In the genomic region with DNA sequence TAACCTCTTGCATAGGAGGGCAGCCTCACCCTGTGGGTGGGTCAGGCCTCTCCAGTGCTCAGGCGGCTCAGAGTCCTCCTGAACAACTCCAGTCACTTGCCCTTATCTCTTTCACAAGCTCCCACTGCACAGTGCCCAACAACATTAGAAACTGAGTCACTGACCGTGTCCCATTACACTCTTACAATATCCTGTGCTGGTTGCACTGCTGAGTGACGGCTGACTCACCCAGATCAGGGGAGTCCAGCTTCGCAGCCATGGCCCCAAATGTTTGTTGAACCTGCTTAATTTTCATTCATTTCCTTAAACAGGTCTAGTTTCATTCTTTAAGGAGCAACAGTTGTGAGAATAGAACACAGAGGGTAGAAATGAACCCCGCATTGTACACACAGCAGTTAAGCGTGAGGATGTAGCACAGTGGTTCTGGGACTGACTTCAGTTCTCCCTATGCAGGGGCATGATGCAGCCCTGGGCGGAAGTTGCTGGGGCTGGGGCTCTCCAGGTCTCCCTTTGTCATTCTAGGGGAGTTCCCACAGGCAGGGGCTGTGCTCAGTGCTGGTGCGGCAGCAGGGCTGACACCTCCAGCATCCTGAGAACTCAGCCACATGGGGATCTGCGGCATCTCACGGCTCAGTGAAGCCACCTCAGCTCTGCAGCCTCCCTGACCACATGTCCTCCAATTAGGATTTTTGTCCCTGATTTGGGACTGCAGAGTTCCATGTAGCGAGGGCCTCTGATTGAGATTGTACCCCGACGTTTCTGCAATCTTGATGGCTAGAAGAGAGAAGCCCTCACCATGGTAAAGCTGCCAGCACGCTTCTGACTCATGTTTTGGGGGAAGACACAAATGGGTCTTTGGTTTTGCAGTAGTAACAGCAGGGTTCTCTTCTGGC, we compare ENCODE assay signal across 1 cellular context.
TF ChIP-seq lines count a peak whose summit lies in the region.

No MANE protein-coding gene starts in this region.

TF ChIP-seq in GM12878, 131 proteins besides CTCF, POLR2A, EP300 and RAD21 (continued from another document and continues in another):
- TF ChIP-seq, protein P1, sequence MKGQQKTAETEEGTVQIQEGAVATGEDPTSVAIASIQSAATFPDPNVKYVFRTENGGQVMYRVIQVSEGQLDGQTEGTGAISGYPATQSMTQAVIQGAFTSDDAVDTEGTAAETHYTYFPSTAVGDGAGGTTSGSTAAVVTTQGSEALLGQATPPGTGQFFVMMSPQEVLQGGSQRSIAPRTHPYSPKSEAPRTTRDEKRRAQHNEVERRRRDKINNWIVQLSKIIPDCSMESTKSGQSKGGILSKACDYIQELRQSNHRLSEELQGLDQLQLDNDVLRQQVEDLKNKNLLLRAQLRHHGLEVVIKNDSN (IDR thresholded peaks at IDR 0.05; ENCODE audit: borderline replicate concordance, extremely low read length, insufficient read depth, low read depth, low read length): no peak
- peak; percentile 65 to 76; a peak in 3 of 4 replicates for TF ChIP-seq BHLHE40 (IDR thresholded peaks at IDR 0.05; ENCODE audit: borderline replicate concordance in 1 of 2, low read depth in 2 of 2, low read length in 1 of 2)
- TF ChIP-seq MEF2B (IDR thresholded peaks at IDR 0.05; ENCODE audit: partially characterized antibody, poor library complexity, severe bottlenecking): peak; percentile 81
- TF ChIP-seq NR2C1 (IDR thresholded peaks at IDR 0.05): no peak
- peak; percentile 90 for TF ChIP-seq GATAD2B (conservative IDR thresholded peaks at IDR 0.05; ENCODE audit: low read depth)
- no peak for TF ChIP-seq LARP7 (IDR thresholded peaks at IDR 0.05)
- TF ChIP-seq BMI1 (IDR thresholded peaks at IDR 0.05; ENCODE audit: borderline replicate concordance): no peak
- TF ChIP-seq KAT2A (conservative IDR thresholded peaks at IDR 0.05; ENCODE audit: control insufficient read depth, low read depth, low read length): no peak
- TF ChIP-seq BCL3 (IDR thresholded peaks at IDR 0.05; ENCODE audit: borderline replicate concordance, insufficient read depth, low read depth, low read length, poor library complexity, severe bottlenecking): peak; percentile 88
- TF ChIP-seq SPI1 (IDR thresholded peaks at IDR 0.05; ENCODE audit: borderline replicate concordance, insufficient read depth, low read depth, low read length): peak; percentile 67; the same call in 1 of the 2 replicates
- 0 out of 2 replicates have a peak, but pooled peaks have one; percentile 33 for TF ChIP-seq MEF2A (IDR thresholded peaks at IDR 0.05; ENCODE audit: insufficient read depth, low read depth, low read length)
- peak; percentile 27; the same call in 1 of the 2 replicates for TF ChIP-seq ZNF207 (IDR thresholded peaks at IDR 0.05; ENCODE audit: borderline replicate concordance)
- no peak for TF ChIP-seq CHD2 (IDR thresholded peaks at IDR 0.05; ENCODE audit: borderline replicate concordance, low read depth, low read length)
- no peak; the same call in 1 of the 2 replicates for TF ChIP-seq RB1 (IDR thresholded peaks at IDR 0.05; ENCODE audit: borderline replicate concordance)
- TF ChIP-seq RBBP5 (conservative IDR thresholded peaks at IDR 0.05): no peak
- no peak for TF ChIP-seq SMAD5 (IDR thresholded peaks at IDR 0.05; ENCODE audit: low read depth)
- no peak; the same call in 1 of the 2 replicates for TF ChIP-seq MXI1 (IDR thresholded peaks at IDR 0.05; ENCODE audit: low read depth, low read length)
- TF ChIP-seq, protein P2, sequence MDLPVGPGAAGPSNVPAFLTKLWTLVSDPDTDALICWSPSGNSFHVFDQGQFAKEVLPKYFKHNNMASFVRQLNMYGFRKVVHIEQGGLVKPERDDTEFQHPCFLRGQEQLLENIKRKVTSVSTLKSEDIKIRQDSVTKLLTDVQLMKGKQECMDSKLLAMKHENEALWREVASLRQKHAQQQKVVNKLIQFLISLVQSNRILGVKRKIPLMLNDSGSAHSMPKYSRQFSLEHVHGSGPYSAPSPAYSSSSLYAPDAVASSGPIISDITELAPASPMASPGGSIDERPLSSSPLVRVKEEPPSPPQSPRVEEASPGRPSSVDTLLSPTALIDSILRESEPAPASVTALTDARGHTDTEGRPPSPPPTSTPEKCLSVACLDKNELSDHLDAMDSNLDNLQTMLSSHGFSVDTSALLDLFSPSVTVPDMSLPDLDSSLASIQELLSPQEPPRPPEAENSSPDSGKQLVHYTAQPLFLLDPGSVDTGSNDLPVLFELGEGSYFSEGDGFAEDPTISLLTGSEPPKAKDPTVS (IDR thresholded peaks at IDR 0.05; ENCODE audit: low read depth, low read length): no peak
- peak; percentile 89; the same call in 1 of the 2 replicates for TF ChIP-seq DPF2 (IDR thresholded peaks at IDR 0.05)
- TF ChIP-seq NR2F1 (conservative IDR thresholded peaks at IDR 0.05): peak; percentile 53
- TF ChIP-seq, protein P3, sequence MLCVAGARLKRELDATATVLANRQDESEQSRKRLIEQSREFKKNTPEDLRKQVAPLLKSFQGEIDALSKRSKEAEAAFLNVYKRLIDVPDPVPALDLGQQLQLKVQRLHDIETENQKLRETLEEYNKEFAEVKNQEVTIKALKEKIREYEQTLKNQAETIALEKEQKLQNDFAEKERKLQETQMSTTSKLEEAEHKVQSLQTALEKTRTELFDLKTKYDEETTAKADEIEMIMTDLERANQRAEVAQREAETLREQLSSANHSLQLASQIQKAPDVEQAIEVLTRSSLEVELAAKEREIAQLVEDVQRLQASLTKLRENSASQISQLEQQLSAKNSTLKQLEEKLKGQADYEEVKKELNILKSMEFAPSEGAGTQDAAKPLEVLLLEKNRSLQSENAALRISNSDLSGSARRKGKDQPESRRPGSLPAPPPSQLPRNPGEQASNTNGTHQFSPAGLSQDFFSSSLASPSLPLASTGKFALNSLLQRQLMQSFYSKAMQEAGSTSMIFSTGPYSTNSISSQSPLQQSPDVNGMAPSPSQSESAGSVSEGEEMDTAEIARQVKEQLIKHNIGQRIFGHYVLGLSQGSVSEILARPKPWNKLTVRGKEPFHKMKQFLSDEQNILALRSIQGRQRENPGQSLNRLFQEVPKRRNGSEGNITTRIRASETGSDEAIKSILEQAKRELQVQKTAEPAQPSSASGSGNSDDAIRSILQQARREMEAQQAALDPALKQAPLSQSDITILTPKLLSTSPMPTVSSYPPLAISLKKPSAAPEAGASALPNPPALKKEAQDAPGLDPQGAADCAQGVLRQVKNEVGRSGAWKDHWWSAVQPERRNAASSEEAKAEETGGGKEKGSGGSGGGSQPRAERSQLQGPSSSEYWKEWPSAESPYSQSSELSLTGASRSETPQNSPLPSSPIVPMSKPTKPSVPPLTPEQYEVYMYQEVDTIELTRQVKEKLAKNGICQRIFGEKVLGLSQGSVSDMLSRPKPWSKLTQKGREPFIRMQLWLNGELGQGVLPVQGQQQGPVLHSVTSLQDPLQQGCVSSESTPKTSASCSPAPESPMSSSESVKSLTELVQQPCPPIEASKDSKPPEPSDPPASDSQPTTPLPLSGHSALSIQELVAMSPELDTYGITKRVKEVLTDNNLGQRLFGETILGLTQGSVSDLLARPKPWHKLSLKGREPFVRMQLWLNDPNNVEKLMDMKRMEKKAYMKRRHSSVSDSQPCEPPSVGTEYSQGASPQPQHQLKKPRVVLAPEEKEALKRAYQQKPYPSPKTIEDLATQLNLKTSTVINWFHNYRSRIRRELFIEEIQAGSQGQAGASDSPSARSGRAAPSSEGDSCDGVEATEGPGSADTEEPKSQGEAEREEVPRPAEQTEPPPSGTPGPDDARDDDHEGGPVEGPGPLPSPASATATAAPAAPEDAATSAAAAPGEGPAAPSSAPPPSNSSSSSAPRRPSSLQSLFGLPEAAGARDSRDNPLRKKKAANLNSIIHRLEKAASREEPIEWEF (IDR thresholded peaks at IDR 0.05; ENCODE audit: insufficient replicate concordance, low read depth, low read length): no peak
- no peak for TF ChIP-seq STAT1 (conservative IDR thresholded peaks at IDR 0.05)
- TF ChIP-seq RUNX3 (IDR thresholded peaks at IDR 0.05; ENCODE audit: low read length): peak; percentile 90
- no peak for TF ChIP-seq POLR2AphosphoS2 (IDR thresholded peaks at IDR 0.05; ENCODE audit: low read depth, low read length)
- no peak; the same call in 1 of the 2 replicates for TF ChIP-seq BACH1 (IDR thresholded peaks at IDR 0.05; ENCODE audit: borderline replicate concordance)
- TF ChIP-seq MYC (IDR thresholded peaks at IDR 0.05; ENCODE audit: insufficient read depth, insufficient read length, insufficient replicate concordance, low read length, severe bottlenecking): no peak
- no peak for TF ChIP-seq ZZZ3 (IDR thresholded peaks at IDR 0.05; ENCODE audit: control insufficient read depth, insufficient read length, low read depth)
- TF ChIP-seq CEBPB (IDR thresholded peaks at IDR 0.05; ENCODE audit: borderline replicate concordance in 1 of 2, low read depth in 2 of 2, low read length in 2 of 2): no peak
- no peak; the same call in 1 of the 2 replicates for TF ChIP-seq FOXK2 (IDR thresholded peaks at IDR 0.05)
- TF ChIP-seq MAX (IDR thresholded peaks at IDR 0.05; ENCODE audit: low read depth, low read length): no peak
- 0 out of 2 replicates have a peak, but pooled peaks have one; percentile 4 for TF ChIP-seq ZNF24 (IDR thresholded peaks at IDR 0.05)
- TF ChIP-seq, protein P4, sequence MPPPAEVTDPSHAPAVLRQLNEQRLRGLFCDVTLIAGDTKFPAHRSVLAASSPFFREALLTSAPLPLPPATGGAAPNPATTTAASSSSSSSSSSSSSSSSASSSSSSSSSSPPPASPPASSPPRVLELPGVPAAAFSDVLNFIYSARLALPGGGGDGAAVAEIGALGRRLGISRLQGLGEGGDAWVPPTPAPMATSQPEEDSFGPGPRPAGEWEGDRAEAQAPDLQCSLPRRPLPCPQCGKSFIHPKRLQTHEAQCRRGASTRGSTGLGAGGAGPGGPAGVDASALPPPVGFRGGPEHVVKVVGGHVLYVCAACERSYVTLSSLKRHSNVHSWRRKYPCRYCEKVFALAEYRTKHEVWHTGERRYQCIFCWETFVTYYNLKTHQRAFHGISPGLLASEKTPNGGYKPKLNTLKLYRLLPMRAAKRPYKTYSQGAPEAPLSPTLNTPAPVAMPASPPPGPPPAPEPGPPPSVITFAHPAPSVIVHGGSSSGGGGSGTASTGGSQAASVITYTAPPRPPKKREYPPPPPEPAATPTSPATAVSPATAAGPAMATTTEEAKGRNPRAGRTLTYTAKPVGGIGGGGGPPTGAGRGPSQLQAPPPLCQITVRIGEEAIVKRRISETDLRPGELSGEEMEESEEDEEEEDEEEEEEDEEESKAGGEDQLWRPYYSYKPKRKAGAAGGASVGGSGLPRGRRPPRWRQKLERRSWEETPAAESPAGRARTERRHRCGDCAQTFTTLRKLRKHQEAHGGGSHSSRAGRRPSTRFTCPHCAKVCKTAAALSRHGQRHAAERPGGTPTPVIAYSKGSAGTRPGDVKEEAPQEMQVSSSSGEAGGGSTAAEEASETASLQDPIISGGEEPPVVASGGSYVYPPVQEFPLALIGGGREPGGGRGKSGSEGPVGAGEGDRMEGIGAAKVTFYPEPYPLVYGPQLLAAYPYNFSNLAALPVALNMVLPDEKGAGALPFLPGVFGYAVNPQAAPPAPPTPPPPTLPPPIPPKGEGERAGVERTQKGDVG (CRISPR knock-in tag; IDR thresholded peaks at IDR 0.05): no peak
- TF ChIP-seq CBX3 (IDR thresholded peaks at IDR 0.05; ENCODE audit: borderline replicate concordance, low read depth): no peak
- TF ChIP-seq CBFB (IDR thresholded peaks at IDR 0.05; ENCODE audit: low read depth): peak; percentile 70; the same call in 1 of the 2 replicates
- TF ChIP-seq ETV6 (conservative IDR thresholded peaks at IDR 0.05 in 1 of 2, IDR thresholded peaks at IDR 0.05 in 1 of 2; ENCODE audit: borderline replicate concordance in 1 of 2, low read depth in 1 of 2): peak in 1 of 2 experiments; percentile 81; a peak in 1 of 4 replicates
- TF ChIP-seq HDAC2 (IDR thresholded peaks at IDR 0.05): no peak
- no peak for TF ChIP-seq BRCA1 (IDR thresholded peaks at IDR 0.05; ENCODE audit: low read depth, low read length)
- no peak for TF ChIP-seq HDAC6 (IDR thresholded peaks at IDR 0.05; ENCODE audit: unreplicated experiment)
- TF ChIP-seq NFIC (IDR thresholded peaks at IDR 0.05; ENCODE audit: low read depth, low read length): peak; percentile 81; the same call in 1 of the 2 replicates
- TF ChIP-seq RCOR1 (conservative IDR thresholded peaks at IDR 0.05; ENCODE audit: low read depth, low read length): no peak
- peak; percentile 7 for TF ChIP-seq SP1 (IDR thresholded peaks at IDR 0.05; ENCODE audit: low read depth, low read length)
- TF ChIP-seq KDM1A (IDR thresholded peaks at IDR 0.05; ENCODE audit: borderline replicate concordance): no peak
- peak; percentile 33; the same call in 1 of the 2 replicates for TF ChIP-seq CREB1 (IDR thresholded peaks at IDR 0.05; ENCODE audit: low read depth)
- TF ChIP-seq MYB (IDR thresholded peaks at IDR 0.05; ENCODE audit: borderline replicate concordance, low read depth, low read length): no peak
- no peak for TF ChIP-seq ZNF622 (IDR thresholded peaks at IDR 0.05)
- TF ChIP-seq IRF3 (IDR thresholded peaks at IDR 0.05): no peak
- TF ChIP-seq YBX1 (IDR thresholded peaks at IDR 0.05): no peak
- TF ChIP-seq JUND (IDR thresholded peaks at IDR 0.05; ENCODE audit: low read depth, low read length): no peak
- TF ChIP-seq, protein P5, sequence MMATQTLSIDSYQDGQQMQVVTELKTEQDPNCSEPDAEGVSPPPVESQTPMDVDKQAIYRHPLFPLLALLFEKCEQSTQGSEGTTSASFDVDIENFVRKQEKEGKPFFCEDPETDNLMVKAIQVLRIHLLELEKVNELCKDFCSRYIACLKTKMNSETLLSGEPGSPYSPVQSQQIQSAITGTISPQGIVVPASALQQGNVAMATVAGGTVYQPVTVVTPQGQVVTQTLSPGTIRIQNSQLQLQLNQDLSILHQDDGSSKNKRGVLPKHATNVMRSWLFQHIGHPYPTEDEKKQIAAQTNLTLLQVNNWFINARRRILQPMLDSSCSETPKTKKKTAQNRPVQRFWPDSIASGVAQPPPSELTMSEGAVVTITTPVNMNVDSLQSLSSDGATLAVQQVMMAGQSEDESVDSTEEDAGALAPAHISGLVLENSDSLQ (IDR thresholded peaks at IDR 0.05): peak; percentile 93
- 0 out of 2 replicates have a peak, but pooled peaks have one; percentile 27 for TF ChIP-seq GABPA (IDR thresholded peaks at IDR 0.05; ENCODE audit: low read depth)
